In genomic region chr11:10857604-10858504, GRCh38 we compare ENCODE assay signal across 8 cellular contexts. TPM values are rescaled to one million over a fixed set of nuclear protein-coding genes. Genes with fewer than 3 reads are reported as not detected.
DNase-seq lines count a peak whose midpoint lies in the region; ATAC-seq and TF ChIP-seq lines count a peak whose summit lies in the region.

Gene ZBED5 (minus strand): TSS chr11:10858053. CDS start chr11:10854945, 3,108 bp downstream.

- H3K9me3 Mint-ChIP-seq in activated naive CD8-positive, alpha-beta T cell (ENCODE audit: low read depth), result no peaks in the 10 kb centered on the region

- H3K9me3 ChIP-seq in osteoblast (ENCODE audit: low read depth, low read length), result no peaks in the 10 kb centered on the region
- no peaks in the 10 kb centered on the region for H3K9me3 ChIP-seq in thoracic aorta

- peak within 1 kb of the TSS; percentile 96 for H3K4me3 Mint-ChIP-seq in activated naive CD8-positive, alpha-beta T cell

- no peaks in the 10 kb centered on the region for H3K27me3 Mint-ChIP-seq in activated naive CD8-positive, alpha-beta T cell

- H3K27me3 ChIP-seq in osteoblast (ENCODE audit: insufficient read depth, low read length) (no peaks in the 10 kb centered on the region), thoracic aorta (replicated peaks; ENCODE audit: insufficient read depth) (no peaks in the 10 kb centered on the region)

- peak within 1 kb of the TSS; percentile 87 for H2AFZ ChIP-seq in osteoblast (ENCODE audit: low read length)

- peaks cover 13% of the 10 kb centered on the region for H3K36me3 Mint-ChIP-seq in activated naive CD8-positive, alpha-beta T cell

- peak within 1 kb of the TSS; percentile 95 for H3K4me3 ChIP-seq in osteoblast (ENCODE audit: insufficient read depth, low read length)
- peak within 1 kb of the TSS; percentile 89 for H3K4me3 ChIP-seq in thoracic aorta

- H3K4me1 ChIP-seq in osteoblast (ENCODE audit: insufficient read depth, low read length), result peaks cover 10% of the 10 kb centered on the region
- peaks cover 28 to 48% of the 10 kb centered on the region in 2 donors for H3K4me1 ChIP-seq in thoracic aorta (ENCODE audit: control insufficient read depth in 1 of 2, low read depth in 2 of 2)

- peak within 1 kb of the TSS; percentile 95 for H3K27ac ChIP-seq in osteoblast (ENCODE audit: low read depth, low read length)
- H3K27ac ChIP-seq in thoracic aorta, result peak within 1 kb of the TSS; percentile 98 to 99

- peak; percentile 91 for ATAC-seq in HG02623 (IDR thresholded peaks at IDR 0.05; ENCODE audit: unreplicated experiment)
- ATAC-seq in thoracic aorta (ENCODE audit: insufficient number of reproducible peaks, low FRiP score, low read depth), result peak; percentile 93

- H4K20me1 ChIP-seq in osteoblast (ENCODE audit: insufficient read depth, low read length), result no peaks in the 10 kb centered on the region

- peaks cover 30% of the 10 kb centered on the region for H3K36me3 ChIP-seq in osteoblast (ENCODE audit: insufficient read depth, low read length)
- peaks cover 16% of the 10 kb centered on the region for H3K36me3 ChIP-seq in thoracic aorta

- H3K4me2 ChIP-seq in osteoblast (ENCODE audit: insufficient read depth, low read length), result peak within 1 kb of the TSS; percentile 82

- no peak for TF ChIP-seq CTCF in GM10266 (IDR thresholded peaks at IDR 0.05; ENCODE audit: control insufficient read depth, insufficient read depth, low read depth, missing control alignments)
- TF ChIP-seq CTCF in osteoblast (IDR thresholded peaks at IDR 0.05; ENCODE audit: extremely low read depth, low read depth, low read length), result no peak
- TF ChIP-seq CTCF in thoracic aorta (IDR thresholded peaks at IDR 0.05), result peak; percentile 28

- H3K27ac Mint-ChIP-seq in activated naive CD8-positive, alpha-beta T cell, result peak within 1 kb of the TSS; percentile 100

- DNase-seq in GM10266 (ENCODE audit: extremely low spot score) (peak; percentile 85), NCI-H1105 (lab: John Stamatoyannopoulos, UW) (peak; percentile 98), SKM-1 treated with dmso at 0.1 percent for 144 hours (lab: John Stamatoyannopoulos, UW; ENCODE audit: unreplicated experiment) (peak; percentile 97), glomerular visceral epithelial cell (ENCODE audit: extremely low spot score) (peak; percentile 96), osteoblast (ENCODE audit: insufficient read length, low spot score, missing footprints) (peak; percentile 94), thoracic aorta (ENCODE audit: low spot score) (peak; percentile 84)

- peaks cover 53% of the 10 kb centered on the region for H3K79me2 ChIP-seq in osteoblast (ENCODE audit: insufficient read depth, low read length)

- peaks cover 56% of the 10 kb centered on the region for H3K4me1 Mint-ChIP-seq in activated naive CD8-positive, alpha-beta T cell (ENCODE audit: low read depth)

RNA-seq across cellular contexts. Expression of gene ZBED5, which starts in this region (rescaled TPM):
- total RNA-seq in osteoblast (29.7 and 32.7 TPM in 2 replicates), thoracic aorta (10 to 100 TPM; 37.4 to 39.7 TPM)

Comparison
In these comparisons a context has a peak if more than half of its experiments do, and no peak if none do; other contexts are left out.
1. Peak in every context shown above with its lines: DNase-seq, ATAC-seq, H3K4me3 ChIP-seq and H3K27ac ChIP-seq.